Comparison of ENCODE assay signal across 8 cellular contexts in genomic region chr3:134473868-134474546, GRCh38. TPM values are rescaled to one million over a fixed set of nuclear protein-coding genes. Genes with fewer than 3 reads are reported as not detected.
DNase-seq lines count a peak whose midpoint lies in the region; ATAC-seq and TF ChIP-seq lines count a peak whose summit lies in the region.

No MANE protein-coding gene starts in this region.

- no peak overlapping the region for H3K4me3 ChIP-seq in CD4-positive, alpha-beta memory T cell (ENCODE audit: low read length in 2 of 2)

- no peak overlapping the region for H2BK5ac ChIP-seq in H9 (ENCODE audit: insufficient read length, low read length)

- peaks cover 21% of the 10 kb centered on the region for H3K36me3 ChIP-seq in CD4-positive, alpha-beta memory T cell (ENCODE audit: insufficient read depth, low read length)

- H3K4me3 Mint-ChIP-seq in CD4-positive, alpha-beta memory T cell = no peak overlapping the region
- H3K4me3 Mint-ChIP-seq in H9 = no peak overlapping the region

- peaks cover 21 to 36% of the 10 kb centered on the region in 2 donors for H3K36me3 Mint-ChIP-seq in CD4-positive, alpha-beta memory T cell
- H3K36me3 Mint-ChIP-seq in H9 (ENCODE audit: insufficient read depth in 1 of 3, low read depth in 3 of 3) = peaks cover 7 to 27% (median 22%) of the 10 kb centered on the region in 3 experiments; a peak in 5 of 7 replicates

- intact Hi-C loops in CD4-positive, alpha-beta memory T cell (cut with micrococcal nuclease) = loop anchor here (1.0 to 10.0 kb wide), 4 partner anchors 109 to 277 kb away; no protein-coding TSS in a partner anchor

- H3K23me2 ChIP-seq in H9 (ENCODE audit: insufficient read length, low read depth, low read length, poor library complexity, severe bottlenecking) = no peaks in the 10 kb centered on the region

- no peak overlapping the region for H2AFZ ChIP-seq in H9 (ENCODE audit: low read length)

- peak overlapping the region; percentile 1 for H2BK12ac ChIP-seq in H9 (ENCODE audit: insufficient read length, low read depth, low read length)

- no peaks in the 10 kb centered on the region for H4K20me1 ChIP-seq in H9 (ENCODE audit: control insufficient read depth, insufficient read depth, insufficient read length)

- POLR2A ChIA-PET in CD4-positive, alpha-beta memory T cell (lab: Charles Lee; ENCODE audit: partially characterized antibody) = interaction anchor here (1.0 to 5.0 kb wide), 2 partner anchors 12 to 166 kb away, joined by 4 to 31 read pairs; partner anchors contain the start of genes ANAPC13 and CEP63

- no peaks in the 10 kb centered on the region for H3K27me3 Mint-ChIP-seq in CD4-positive, alpha-beta memory T cell
- H3K27me3 Mint-ChIP-seq in H9 (ENCODE audit: low read depth) = no peaks in the 10 kb centered on the region

- H3K27me3 ChIP-seq in CD4-positive, alpha-beta memory T cell (ENCODE audit: insufficient read depth, low read length) = no peaks in the 10 kb centered on the region
- H3K27me3 ChIP-seq in H9 (ENCODE audit: insufficient read depth, low read length) = no peaks in the 10 kb centered on the region

- no peak overlapping the region for H2BK120ac ChIP-seq in H9 (ENCODE audit: low read depth, low read length, poor library complexity, severe bottlenecking)

- H3K18ac ChIP-seq in H9 (ENCODE audit: insufficient read length, low read depth, low read length) = no peak overlapping the region

- no peak overlapping the region for H4K91ac ChIP-seq in H9 (ENCODE audit: insufficient read length, low read depth, low read length)

- H3K9ac ChIP-seq in H9 (ENCODE audit: extremely low read depth, insufficient read length, low read length) = no peak overlapping the region

- no peak overlapping the region for H3K4me2 ChIP-seq in H9 (ENCODE audit: insufficient read depth, insufficient read length, low read length)

- CTCF ChIA-PET in CD4-positive, alpha-beta memory T cell (lab: Charles Lee; ENCODE audit: partially characterized antibody) = interaction anchor here (0.6 to 8.7 kb wide), 29 partner anchors 9 to 1751 kb away, joined by 3 to 132 read pairs (median 4); partner anchors contain the start of genes ANAPC13 and CEP63

- no peaks in the 10 kb centered on the region for H3K4me1 ChIP-seq in CD4-positive, alpha-beta memory T cell (ENCODE audit: insufficient read depth, low read length)
- H3K4me1 ChIP-seq in H9 (ENCODE audit: insufficient read depth, low read length) = no peaks in the 10 kb centered on the region

- H2BK15ac ChIP-seq in H9 (ENCODE audit: low read depth, low read length) = no peak overlapping the region

- no peak overlapping the region for H3K14ac ChIP-seq in H9 (ENCODE audit: insufficient read depth, low read length)

- no peak overlapping the region for H2BK20ac ChIP-seq in H9 (ENCODE audit: low read depth, low read length, poor library complexity, severe bottlenecking)

- H3K4ac ChIP-seq in H9 (ENCODE audit: low read depth, low read length) = no peak overlapping the region

- H4K8ac ChIP-seq in H9 (replicated peaks; ENCODE audit: insufficient read length, low read depth, low read length) = no peak overlapping the region

- peak; percentile 67 to 80 (median 72) for DNase-seq in CD4-positive, alpha-beta memory T cell
- DNase-seq in H9 (peak; percentile 64), NCI-H2171 treated with DMSO at 0.1 percent for 48 hours (lab: John Stamatoyannopoulos, UW) (peak; percentile 74), cerebellar cortex (ENCODE audit: low spot score) (peak; percentile 90), left kidney (ENCODE audit: low read depth, low spot score) (peak; percentile 91)
- peak; percentile 74 for DNase-seq in activated CD4-positive, CD25-positive, alpha-beta regulatory T cell treated with anti-CD3 and anti-CD28 coated beads, Interleukin-2, amount 50 U/mL, for 72 hours
- DNase-seq in stimulated activated CD4-positive, alpha-beta T cell treated with anti-CD3 and anti-CD28 coated beads, Interleukin-4, amount 100 ng/mL, for 4 hours = peak; percentile 54 to 67

- no peak overlapping the region for H3K23ac ChIP-seq in H9 (ENCODE audit: insufficient read length, low read depth, low read length)

- no peak overlapping the region for H3T11ph ChIP-seq in H9 (ENCODE audit: low read length)

- peaks cover 0 to 5% (median 3%) of the 10 kb centered on the region in 4 donors for H3K4me1 Mint-ChIP-seq in CD4-positive, alpha-beta memory T cell
- 0 out of 4 replicates have a peak, but pooled peaks cover 0 to 2% of the 10 kb centered on the region in 2 experiments for H3K4me1 Mint-ChIP-seq in H9

- H3K9me3 ChIP-seq in CD4-positive, alpha-beta memory T cell (ENCODE audit: control insufficient read depth in 1 of 2, low read length in 2 of 2) = no peaks in the 10 kb centered on the region
- H3K9me3 ChIP-seq in H9 (ENCODE audit: control insufficient read depth, low read depth, low read length) = no peaks in the 10 kb centered on the region

- WGBS in H9 (ENCODE audit: extremely low coverage, insufficient read length, low lambda C conversion rate) = no CpG with 5 or more reads among the region's 9 CpGs

- ATAC-seq in HG02642 (IDR thresholded peaks at IDR 0.05; ENCODE audit: poor library complexity, unreplicated experiment) = no peak

- H4K5ac ChIP-seq in H9 (ENCODE audit: insufficient read length, low read depth, low read length) = no peak overlapping the region

- no peak overlapping the region for H3K27ac ChIP-seq in CD4-positive, alpha-beta memory T cell (ENCODE audit: low read depth, low read length)
- no peak overlapping the region for H3K27ac ChIP-seq in H9 (ENCODE audit: insufficient read length, low read depth, low read length)

- H3K27ac Mint-ChIP-seq in CD4-positive, alpha-beta memory T cell = peak overlapping the region in 2 of 7 donors; percentile 8 to 80
- H3K27ac Mint-ChIP-seq in H9 = no peak overlapping the region

- H3K79me1 ChIP-seq in H9 (ENCODE audit: insufficient read depth, low read depth, low read length, poor library complexity, severe bottlenecking) = no peaks in the 10 kb centered on the region

- H3K56ac ChIP-seq in H9 (ENCODE audit: insufficient read length, low read depth, low read length) = no peak overlapping the region

- no peaks in the 10 kb centered on the region for H3K79me2 ChIP-seq in H9 (ENCODE audit: insufficient read depth, low read length)

- peak; percentile 86 for TF ChIP-seq CTCF in H9 (conservative IDR thresholded peaks at IDR 0.05)

- H3K9me3 Mint-ChIP-seq in CD4-positive, alpha-beta memory T cell = no peaks in the 10 kb centered on the region
- no peaks in the 10 kb centered on the region for H3K9me3 Mint-ChIP-seq in H9

- H2AK5ac ChIP-seq in H9 (ENCODE audit: insufficient read length, low read length) = no peak overlapping the region

RNA-seq across cellular contexts. Expression of gene ANAPC13, which starts 11.8 kb away (rescaled TPM):
- 10 to 100 TPM; 40.9 to 41.1 TPM for total RNA-seq in CD4-positive, alpha-beta memory T cell
- polyA plus RNA-seq in CD4-positive, alpha-beta memory T cell = 100 to 1,000 TPM in 1 of 2 donors, 10 to 100 TPM in 1; 87.6 to 146 TPM
- total RNA-seq in H9 (2021) = 40.8 and 42.8 TPM in 2 replicates

RNA-seq across cellular contexts. Expression of gene CEP63, which starts 11.8 kb away (rescaled TPM):
- 10 to 100 TPM; 31.6 to 40.1 TPM for total RNA-seq in CD4-positive, alpha-beta memory T cell
- polyA plus RNA-seq in CD4-positive, alpha-beta memory T cell = 10 to 100 TPM; 12.8 to 19.6 TPM
- 15.0 and 16.2 TPM in 2 replicates for total RNA-seq in H9 (2021)
